Comparison of ENCODE assay signal across 8 cellular contexts in the genomic region with DNA sequence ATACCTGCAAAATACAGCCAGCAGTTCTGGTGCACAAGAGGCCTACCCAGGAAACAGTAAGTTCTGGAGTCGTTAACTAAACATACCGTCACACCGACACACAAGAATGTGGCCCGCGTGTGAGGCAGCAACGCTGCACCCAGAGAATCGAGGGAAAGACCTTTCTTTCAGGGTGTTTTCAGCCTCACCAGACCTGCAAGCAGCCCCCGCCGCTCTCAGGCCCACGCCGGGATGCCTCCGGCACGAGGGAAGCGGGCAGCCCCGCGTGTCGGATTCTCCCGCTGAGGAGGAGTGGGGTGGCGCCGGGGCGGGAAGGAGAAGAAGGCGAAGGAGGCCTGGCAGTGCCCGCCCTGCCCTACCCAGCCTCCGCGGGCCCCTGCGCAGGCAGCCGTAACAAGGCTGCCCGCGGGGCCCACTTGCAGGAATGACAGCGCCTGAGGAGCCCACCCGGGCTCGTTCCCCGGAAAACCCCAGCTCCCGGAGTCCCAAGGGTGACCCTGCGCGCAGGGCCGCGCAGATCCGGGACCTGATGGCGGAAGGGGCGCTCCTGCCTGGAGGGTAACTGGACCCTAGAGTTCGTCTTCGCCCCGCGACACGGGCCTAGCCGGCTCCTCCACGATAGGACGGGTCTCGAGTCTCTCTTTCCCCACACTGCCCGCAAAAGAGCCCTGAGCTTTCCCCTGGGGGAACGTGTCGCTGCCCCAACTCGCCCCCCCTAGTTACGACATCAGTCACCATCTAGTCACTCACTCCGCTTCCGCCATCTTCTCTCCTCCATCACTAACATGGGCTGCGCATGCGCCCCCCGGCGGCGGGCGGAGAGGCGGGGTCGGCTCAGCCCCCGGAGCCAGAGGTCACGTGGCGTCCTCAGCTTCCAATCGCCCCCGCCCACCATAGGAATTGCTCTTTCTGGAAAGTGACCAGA. TPM values are rescaled to one million over a fixed set of nuclear protein-coding genes. Genes with fewer than 3 reads are reported as not detected.
DNase-seq lines count a peak whose midpoint lies in the region; ATAC-seq and TF ChIP-seq lines count a peak whose summit lies in the region.

A gene with protein sequence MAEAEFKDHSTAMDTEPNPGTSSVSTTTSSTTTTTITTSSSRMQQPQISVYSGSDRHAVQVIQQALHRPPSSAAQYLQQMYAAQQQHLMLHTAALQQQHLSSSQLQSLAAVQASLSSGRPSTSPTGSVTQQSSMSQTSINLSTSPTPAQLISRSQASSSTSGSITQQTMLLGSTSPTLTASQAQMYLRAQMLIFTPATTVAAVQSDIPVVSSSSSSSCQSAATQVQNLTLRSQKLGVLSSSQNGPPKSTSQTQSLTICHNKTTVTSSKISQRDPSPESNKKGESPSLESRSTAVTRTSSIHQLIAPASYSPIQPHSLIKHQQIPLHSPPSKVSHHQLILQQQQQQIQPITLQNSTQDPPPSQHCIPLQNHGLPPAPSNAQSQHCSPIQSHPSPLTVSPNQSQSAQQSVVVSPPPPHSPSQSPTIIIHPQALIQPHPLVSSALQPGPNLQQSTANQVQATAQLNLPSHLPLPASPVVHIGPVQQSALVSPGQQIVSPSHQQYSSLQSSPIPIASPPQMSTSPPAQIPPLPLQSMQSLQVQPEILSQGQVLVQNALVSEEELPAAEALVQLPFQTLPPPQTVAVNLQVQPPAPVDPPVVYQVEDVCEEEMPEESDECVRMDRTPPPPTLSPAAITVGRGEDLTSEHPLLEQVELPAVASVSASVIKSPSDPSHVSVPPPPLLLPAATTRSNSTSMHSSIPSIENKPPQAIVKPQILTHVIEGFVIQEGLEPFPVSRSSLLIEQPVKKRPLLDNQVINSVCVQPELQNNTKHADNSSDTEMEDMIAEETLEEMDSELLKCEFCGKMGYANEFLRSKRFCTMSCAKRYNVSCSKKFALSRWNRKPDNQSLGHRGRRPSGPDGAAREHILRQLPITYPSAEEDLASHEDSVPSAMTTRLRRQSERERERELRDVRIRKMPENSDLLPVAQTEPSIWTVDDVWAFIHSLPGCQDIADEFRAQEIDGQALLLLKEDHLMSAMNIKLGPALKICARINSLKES (minus strand): TSS at position 782 of the 925 bp plus-strand sequence. CDS start 18 bp downstream, at position 764.

- under 1% methylated on average over 68 of the region's 70 CpGs for WGBS in smooth muscle cell (ENCODE audit: low lambda C conversion rate)

- peaks cover 30% of the 10 kb centered on the region for H3K36me3 Mint-ChIP-seq in activated B cell treated with CpG ODN at 0.5 μM for 24 hours (ENCODE audit: low read depth)

- no peaks in the 10 kb centered on the region for H3F3A ChIP-seq in smooth muscle cell (ENCODE audit: low read depth)

- intact Hi-C loops in activated B cell treated with CpG ODN at 0.5 μM for 24 hours (cut with micrococcal nuclease): loop anchor here (1.0 to 10.0 kb wide), 11 partner anchors 10 to 691 kb away; a partner anchor contains a TSS

- H4K20me1 ChIP-seq in smooth muscle cell (ENCODE audit: low read depth): peaks cover 38% of the 10 kb centered on the region

- peak within 1 kb of the TSS; percentile 95 for H3K9ac ChIP-seq in smooth muscle cell (ENCODE audit: low read depth)

- POLR2A ChIA-PET in activated B cell treated with CpG ODN at 0.5 μM for 24 hours (lab: Charles Lee): interaction anchor here (0.6 to 2.4 kb wide), 21 partner anchors 10 to 1858 kb away, joined by 3 to 25 read pairs (median 4); a partner anchor contains a TSS

- TF ChIP-seq CTCF in AG09319 (IDR thresholded peaks at IDR 0.05; ENCODE audit: low read depth, low read length) (no peak), activated B cell treated with CpG ODN at 0.5 μM for 24 hours (IDR thresholded peaks at IDR 0.05) (no peak), cardiac fibroblast (IDR thresholded peaks at IDR 0.05; ENCODE audit: low read depth, low read length) (no peak), smooth muscle cell (IDR thresholded peaks at IDR 0.05; ENCODE audit: borderline replicate concordance, insufficient read depth, poor library complexity, severe bottlenecking) (no peak)

- CTCF ChIA-PET in activated B cell treated with CpG ODN at 0.5 μM for 24 hours (lab: Charles Lee): interaction anchor here (0.6 kb wide), 2 partner anchors 161 to 182 kb away, joined by 3 to 4 read pairs; no protein-coding TSS in a partner anchor

- no peaks in the 10 kb centered on the region for H3K27me3 Mint-ChIP-seq in activated B cell treated with CpG ODN at 0.5 μM for 24 hours

- H3K27ac ChIP-seq in smooth muscle cell (ENCODE audit: low read depth): peak within 1 kb of the TSS; percentile 87

- H3K4me1 Mint-ChIP-seq in activated B cell treated with CpG ODN at 0.5 μM for 24 hours: peaks cover 32% of the 10 kb centered on the region

- H3K4me3 ChIP-seq in cardiac fibroblast (replicated peaks in 1 of 2; ENCODE audit: low read depth in 2 of 2, low read length in 2 of 2): peak within 1 kb of the TSS; percentile 76 to 99
- H3K4me3 ChIP-seq in smooth muscle cell: peak within 1 kb of the TSS; percentile 78

- H3K4me1 ChIP-seq in smooth muscle cell (ENCODE audit: low read depth): peaks cover 20% of the 10 kb centered on the region

- peaks cover 48% of the 10 kb centered on the region for H3K79me2 ChIP-seq in smooth muscle cell (ENCODE audit: low read depth)

- no peaks in the 10 kb centered on the region for H3K27me3 ChIP-seq in smooth muscle cell (ENCODE audit: low read depth)

- peak; percentile 73 for DNase-seq in AG09319 (ENCODE audit: extremely low read depth, low read depth)
- DNase-seq in NCI-H345 (lab: John Stamatoyannopoulos, UW): peak; percentile 87
- peak; percentile 92 for DNase-seq in activated B cell treated with CpG ODN at 0.5 μM for 24 hours
- DNase-seq in cardiac fibroblast (ENCODE audit: low read depth in 2 of 2): peak; percentile 92 to 93
- DNase-seq in iPS-NIHi7 (ENCODE audit: extremely low spot score): peak; percentile 99
- DNase-seq in smooth muscle cell (lab: John Stamatoyannopoulos, UW; ENCODE audit: unreplicated experiment): peak; percentile 75

- ATAC-seq in GM19025 (IDR thresholded peaks at IDR 0.05; ENCODE audit: low read depth, unreplicated experiment): peak; percentile 65
- ATAC-seq in HG03280 (IDR thresholded peaks at IDR 0.05; ENCODE audit: unreplicated experiment): peak; percentile 81
- ATAC-seq in activated B cell treated with CpG ODN at 0.5 μM for 24 hours (ENCODE audit: low read depth): peak; percentile 80

- H3K4me2 ChIP-seq in smooth muscle cell: peak within 1 kb of the TSS; percentile 98

- H2AFZ ChIP-seq in smooth muscle cell (ENCODE audit: low read depth): peak within 1 kb of the TSS; percentile 56

- peaks cover 12% of the 10 kb centered on the region for H3K36me3 ChIP-seq in smooth muscle cell (ENCODE audit: low read depth)

- no peaks in the 10 kb centered on the region for H3K9me3 Mint-ChIP-seq in activated B cell treated with CpG ODN at 0.5 μM for 24 hours

- peak within 1 kb of the TSS; percentile 96 for H3K4me3 Mint-ChIP-seq in activated B cell treated with CpG ODN at 0.5 μM for 24 hours

- H3K9me3 ChIP-seq in smooth muscle cell (replicated peaks; ENCODE audit: low read depth): no peaks in the 10 kb centered on the region

- H3K27ac Mint-ChIP-seq in activated B cell treated with CpG ODN at 0.5 μM for 24 hours: peak within 1 kb of the TSS; percentile 98

RNA-seq across cellular contexts. Expression of the gene that starts here (rescaled TPM):
- total RNA-seq in activated B cell treated with CpG ODN at 0.5 μM for 24 hours (105 TPM in 2 replicates), smooth muscle cell (27.1 and 28.8 TPM in 2 replicates)
- polyA plus RNA-seq in smooth muscle cell: 33.1 and 41.3 TPM in 2 replicates

Comparison
In these comparisons a context has a peak if more than half of its experiments do, and no peak if none do; other contexts are left out.
1. Peak in every context shown above with its lines: DNase-seq, ATAC-seq, H3K4me3 ChIP-seq and H3K27ac ChIP-seq.